In genomic region chr21:35529141-35529863, GRCh38 we compare ENCODE assay signal across 8 cellular contexts.
DNase-seq lines count a peak whose midpoint lies in the region; ATAC-seq, FAIRE-seq and TF ChIP-seq lines count a peak whose summit lies in the region.

No MANE protein-coding gene starts in this region.

- no peaks in the 10 kb centered on the region for H3K27me3 Mint-ChIP-seq in naive thymus-derived CD8-positive, alpha-beta T cell

- no peak for FAIRE-seq in bronchial epithelial cell (lab: Jason Lieb, UNC)

- H3K4me1 Mint-ChIP-seq in naive thymus-derived CD8-positive, alpha-beta T cell: peaks cover 21 to 57% (median 47%) of the 10 kb centered on the region in 4 donors

- no peaks in the 10 kb centered on the region for H3K36me3 Mint-ChIP-seq in naive thymus-derived CD8-positive, alpha-beta T cell

- POLR2A ChIA-PET in naive thymus-derived CD8-positive, alpha-beta T cell (lab: Charles Lee): interaction anchor here (0.7 to 2.7 kb wide), 5 partner anchors 9 to 546 kb away, joined by 3 to 15 read pairs (median 4); no protein-coding TSS in a partner anchor

- no peak for TF ChIP-seq CTCF in bronchial epithelial cell (IDR thresholded peaks at IDR 0.05; ENCODE audit: insufficient read depth, low read length, severe bottlenecking)

- DNase-seq in LoVo (ENCODE audit: low spot score) (peak; percentile 9), bronchial epithelial cell (ENCODE audit: low read depth) (peak; percentile 8), SW480 (ENCODE audit: low spot score) (no peak), A172 (ENCODE audit: low spot score) (no peak)
- peak in 5 of 10 donors; percentile 10 to 59 (median 34) for DNase-seq in naive thymus-derived CD8-positive, alpha-beta T cell

- H3K9me3 Mint-ChIP-seq in naive thymus-derived CD8-positive, alpha-beta T cell: no peaks in the 10 kb centered on the region

- H3K4me3 Mint-ChIP-seq in naive thymus-derived CD8-positive, alpha-beta T cell: peak overlapping the region; percentile 81 to 92 (median 88)

- ATAC-seq in GM19023 (IDR thresholded peaks at IDR 0.05; ENCODE audit: unreplicated experiment) (peak; percentile 51), HG03571 (IDR thresholded peaks at IDR 0.05; ENCODE audit: unreplicated experiment) (no peak), HG03378 (IDR thresholded peaks at IDR 0.05; ENCODE audit: unreplicated experiment) (no peak)
- peak; percentile 68 to 79 for ATAC-seq in naive thymus-derived CD8-positive, alpha-beta T cell

- H3K4me3 ChIP-seq in bronchial epithelial cell (ENCODE audit: low read depth, low read length): no peak overlapping the region

- H3K27me3 ChIP-seq in bronchial epithelial cell (ENCODE audit: control insufficient read depth, insufficient read depth, low read length): no peaks in the 10 kb centered on the region

- no peaks in the 10 kb centered on the region for H3K36me3 ChIP-seq in bronchial epithelial cell (ENCODE audit: control insufficient read depth, insufficient read depth, low read length)

- H3K27ac Mint-ChIP-seq in naive thymus-derived CD8-positive, alpha-beta T cell: peak overlapping the region; percentile 90 to 98 (median 96)

Comparison
In these comparisons a context has a peak if more than half of its experiments do, and no peak if none do; other contexts are left out.
1. ATAC-seq: peak in GM19023 (single experiment) and naive thymus-derived CD8-positive, alpha-beta T cell (2 of 2); none in HG03571 (single experiment) and HG03378 (single experiment).
2. DNase-seq: peak in LoVo (single experiment) and bronchial epithelial cell (single experiment); none in SW480 (single experiment) and A172 (single experiment).